Comparison of ENCODE assay signal across 8 cellular contexts in genomic region chr22:44684506-44685383, GRCh38. TPM values are rescaled to one million over a fixed set of nuclear protein-coding genes. Genes with fewer than 3 reads are reported as not detected.
DNase-seq lines count a peak whose midpoint lies in the region; ATAC-seq lines count a peak whose summit lies in the region.

No MANE protein-coding gene starts in this region.

- peak; percentile 46 for ATAC-seq in GM19397 (IDR thresholded peaks at IDR 0.05; ENCODE audit: unreplicated experiment)
- ATAC-seq in esophagus mucosa = peak; percentile 85
- peak; percentile 91 to 94 for ATAC-seq in natural killer cell treated with Interleukin-12 subunit alpha and Interleukin-12 subunit beta and Interleukin-15 and Interleukin-18, amount 100 ng/mL, for 72 hours
- peak; percentile 85 for ATAC-seq in stimulated activated naive CD8-positive, alpha-beta T cell treated with anti-CD3 and anti-CD28 coated beads, Interleukin-15, Interleukin-2, amounts not matched to agents 100 U/mL and 50 U/mL, for 24 hours

- H3K4me3 Mint-ChIP-seq in natural killer cell treated with Interleukin-12 subunit alpha and Interleukin-12 subunit beta and Interleukin-15 and Interleukin-18, amount 100 ng/mL, for 72 hours = peak overlapping the region; percentile 78

- H3K27me3 Mint-ChIP-seq in natural killer cell treated with Interleukin-12 subunit alpha and Interleukin-12 subunit beta and Interleukin-15 and Interleukin-18, amount 100 ng/mL, for 72 hours = no peaks in the 10 kb centered on the region

- H3K36me3 Mint-ChIP-seq in natural killer cell treated with Interleukin-12 subunit alpha and Interleukin-12 subunit beta and Interleukin-15 and Interleukin-18, amount 100 ng/mL, for 72 hours = no peaks in the 10 kb centered on the region

- DNase-seq in CD1c-positive myeloid dendritic cell (ENCODE audit: extremely low spot score) = peak; percentile 97
- peak; percentile 90 for DNase-seq in HT1080 (ENCODE audit: low read depth)
- peak; percentile 31 for DNase-seq in OCI-M2 (lab: John Stamatoyannopoulos, UW; ENCODE audit: unreplicated experiment)
- peak; percentile 82 for DNase-seq in activated T-cell treated with anti-CD3 and anti-CD28 coated beads, Interleukin-2, amount 50 U/mL, for 1 hour
- peak; percentile 91 for DNase-seq in natural killer cell treated with Interleukin-12 subunit alpha and Interleukin-12 subunit beta and Interleukin-15 and Interleukin-18, amount 100 ng/mL, for 72 hours (ENCODE audit: low spot score)
- peak; percentile 88 for DNase-seq in stimulated activated naive CD8-positive, alpha-beta T cell treated with anti-CD3 and anti-CD28 coated beads, Interleukin-15, Interleukin-2, amounts not matched to agents 100 U/mL and 50 U/mL, for 24 hours

- peak overlapping the region; percentile 58 to 77 for H3K27ac Mint-ChIP-seq in natural killer cell treated with Interleukin-12 subunit alpha and Interleukin-12 subunit beta and Interleukin-15 and Interleukin-18, amount 100 ng/mL, for 72 hours

- no peaks in the 10 kb centered on the region for H3K9me3 Mint-ChIP-seq in natural killer cell treated with Interleukin-12 subunit alpha and Interleukin-12 subunit beta and Interleukin-15 and Interleukin-18, amount 100 ng/mL, for 72 hours

- peaks cover 35 to 48% of the 10 kb centered on the region in 2 donors for H3K4me1 Mint-ChIP-seq in natural killer cell treated with Interleukin-12 subunit alpha and Interleukin-12 subunit beta and Interleukin-15 and Interleukin-18, amount 100 ng/mL, for 72 hours (ENCODE audit: low read depth in 2 of 2)

RNA-seq across cellular contexts. Expression of gene PRR5, which starts 17.3 kb away (rescaled TPM):
- 1.3 and 1.8 TPM in 2 replicates for total RNA-seq in HT1080 (2014; rRNA removed; shearing (Covaris generic))
- 3.5 and 3.9 TPM in 2 replicates for polyA plus RNA-seq in HT1080 (2015; cell fraction: cytosol; rRNA removed)
- polyA plus RNA-seq in HT1080 (2015; cell fraction: nucleus; rRNA removed) = 3.9 and 4.5 TPM in 2 replicates
- total RNA-seq in esophagus mucosa = 11.1 TPM
- total RNA-seq in natural killer cell treated with Interleukin-12 subunit alpha and Interleukin-12 subunit beta and Interleukin-15 and Interleukin-18, amount 100 ng/mL, for 72 hours = 10 to 100 TPM; 15.7 to 29.2 TPM

Comparison
In these comparisons a context has a peak if more than half of its experiments do, and no peak if none do; other contexts are left out.
1. Peak in every context shown above with its lines: DNase-seq and ATAC-seq.
2. DNase-seq: peak in every context shown above with its lines; median percentile 97 in CD1c-positive myeloid dendritic cell; 91 in natural killer cell treated with Interleukin-12 subunit alpha and Interleukin-12 subunit beta and Interleukin-15 and Interleukin-18, amount 100 ng/mL, for 72 hours; 90 in HT1080; 88 in stimulated activated naive CD8-positive, alpha-beta T cell treated with anti-CD3 and anti-CD28 coated beads, Interleukin-15, Interleukin-2, amounts not matched to agents 100 U/mL and 50 U/mL, for 24 hours; 82 in activated T-cell treated with anti-CD3 and anti-CD28 coated beads, Interleukin-2, amount 50 U/mL, for 1 hour; 31 in OCI-M2.